In the genomic region with DNA sequence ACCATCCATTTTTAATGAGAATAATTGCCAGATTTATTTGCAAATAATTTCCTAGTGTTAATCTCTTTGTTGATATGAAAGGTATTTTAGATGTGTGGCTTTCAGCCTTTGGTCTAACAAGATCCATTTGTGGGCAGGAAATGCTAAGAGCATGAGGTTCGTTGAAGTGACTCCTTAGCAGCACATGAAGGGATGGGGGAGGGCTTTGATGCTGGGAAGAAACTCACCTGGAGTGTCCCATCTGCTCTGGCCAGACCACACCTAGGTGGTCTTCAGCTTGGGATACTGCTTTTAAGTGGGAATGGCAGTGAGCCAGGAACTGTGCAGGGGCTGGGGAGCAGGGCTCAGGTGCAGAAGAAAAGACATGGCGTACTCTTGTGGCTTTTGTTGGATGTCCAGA, we compare ENCODE assay signal across 19 cellular contexts. TPM values are rescaled to one million over a fixed set of nuclear protein-coding genes. Genes with fewer than 3 reads are reported as not detected.
DNase-seq lines count a peak whose midpoint lies in the region; ATAC-seq, FAIRE-seq and TF ChIP-seq lines count a peak whose summit lies in the region.
"Had no signal": no experiment of that assay in that cellular context is flagged by ENCODE, and none has a peak within 500 bp of the region (broad histone marks: within the 10 kb centered on the region; RNA-seq: fewer than 3 reads in every experiment).

No MANE protein-coding gene starts in this region.

- H4K8ac ChIP-seq in H1 (ENCODE audit: extremely low read depth, insufficient read depth, low read length) = no peak overlapping the region

- H2BK5ac ChIP-seq in H1 (ENCODE audit: low read depth, low read length) = peak overlapping the region; percentile 93; the same call in 1 of the 2 replicates

- no peak for DNase-seq in activated T-cell treated with anti-CD3 and anti-CD28 coated beads, Interleukin-2, amount 50 U/mL, for 24 hours
- DNase-seq in activated T-cell treated with anti-CD3 and anti-CD28 coated beads, Interleukin-2, amount 50 U/mL, for 1 hour = no peak
- peak; percentile 62 for DNase-seq in Jurkat, Clone E6-1 (ENCODE audit: low read depth, low spot score)
- DNase-seq in H1 (ENCODE audit: low read depth in 1 of 2, low spot score in 2 of 2) (no peak), neural progenitor cell (ENCODE audit: low spot score) (no peak), NCI-H1105 (lab: John Stamatoyannopoulos, UW) (no peak)
- no peak for DNase-seq in stimulated activated CD4-positive, alpha-beta T cell treated with anti-CD3 and anti-CD28 coated beads, Interleukin-2, amount 100 ng/mL, for 48 hours
- DNase-seq: COR-L47, DMS153, KBM-7, NCI-H1092, NCI-H1694 treated with DMSO at 0.1 percent for 48 hours, NCI-H446 treated with DMSO at 0.1 percent for 48 hours, NCI-H82 had no signal

- peak overlapping the region; percentile 77; the same call in 1 of the 2 replicates for H2AK5ac ChIP-seq in H1 (ENCODE audit: low read depth, low read length)

- H3K79me2 ChIP-seq in H1 (ENCODE audit: control insufficient read depth in 1 of 2, insufficient read depth in 2 of 2, low read length in 2 of 2) = peaks cover 0 to 36% of the 10 kb centered on the region in 2 experiments; a peak in 2 of 4 replicates
- H3K79me2 ChIP-seq in neural progenitor cell (ENCODE audit: low read depth) = peaks cover 37% of the 10 kb centered on the region

- no peak for TF ChIP-seq EP300 in H1 (IDR thresholded peaks at IDR 0.05; ENCODE audit: borderline replicate concordance in 1 of 2, low read depth in 2 of 2, low read length in 2 of 2)

- peak overlapping the region; percentile 58 for H3K27ac Mint-ChIP-seq in activated T-cell treated with anti-CD3 and anti-CD28 coated beads, Interleukin-2, amount 50 U/mL, for 24 hours
- H3K27ac Mint-ChIP-seq in neural progenitor cell = no peak overlapping the region

- POLR2A ChIA-PET in H1 (lab: Charles Lee; ENCODE audit: partially characterized antibody) = interaction anchor here (0.8 to 1.5 kb wide), 2 partner anchors 11 to 17 kb away, joined by 3 to 4 read pairs; no protein-coding TSS in a partner anchor

- H2BK15ac ChIP-seq in H1 (ENCODE audit: low read length) = peak overlapping the region; percentile 51; the same call in 1 of the 2 replicates

- no peak overlapping the region for H3K4me3 Mint-ChIP-seq in activated T-cell treated with anti-CD3 and anti-CD28 coated beads, Interleukin-2, amount 50 U/mL, for 24 hours
- no peak overlapping the region for H3K4me3 Mint-ChIP-seq in neural progenitor cell

- H3K9me3 Mint-ChIP-seq in activated T-cell treated with anti-CD3 and anti-CD28 coated beads, Interleukin-2, amount 50 U/mL, for 24 hours = no peaks in the 10 kb centered on the region
- no peaks in the 10 kb centered on the region for H3K9me3 Mint-ChIP-seq in neural progenitor cell

- H2AFZ ChIP-seq in H1 (ENCODE audit: low read length) = no peak overlapping the region
- no peak overlapping the region for H2AFZ ChIP-seq in neural progenitor cell (replicated peaks)

- TF ChIP-seq CTCF in H1 (IDR thresholded peaks at IDR 0.05; ENCODE audit: control extremely low read depth in 1 of 3, insufficient read depth in 1 of 3, low read depth in 1 of 3, low read length in 3 of 3) (no peak), neural progenitor cell (IDR thresholded peaks at IDR 0.05) (no peak)

- H3K4me1 ChIP-seq in H1 (replicated peaks in 1 of 4; ENCODE audit: control insufficient read depth in 3 of 4, insufficient read depth in 4 of 4, low read length in 3 of 4) = peaks cover 15 to 25% (median 19%) of the 10 kb centered on the region in 4 experiments
- peaks cover 28% of the 10 kb centered on the region for H3K4me1 ChIP-seq in neural progenitor cell

- H3K79me1 ChIP-seq in H1 (ENCODE audit: low read depth, low read length) = peaks cover 5% of the 10 kb centered on the region; the same call in 1 of the 2 replicates

- CTCF ChIA-PET in H1 (lab: Charles Lee; ENCODE audit: partially characterized antibody) = interaction anchor here (0.7 to 2.1 kb wide), 3 partner anchors 10 to 31 kb away, joined by 3 to 5 read pairs (median 3); no protein-coding TSS in a partner anchor

- H3K23ac ChIP-seq in H1 (ENCODE audit: insufficient read length) = no peak overlapping the region

- H3K27ac ChIP-seq in H1 (ENCODE audit: low read depth, low read length) (peak overlapping the region; percentile 74; the same call in 1 of the 2 replicates), neural progenitor cell (no peak overlapping the region)
- H3K27ac ChIP-seq: A549, C4-2B had no signal

- no peak for ATAC-seq in HG03095 (IDR thresholded peaks at IDR 0.05; ENCODE audit: unreplicated experiment)
- ATAC-seq: A549, Right ventricle myocardium inferior had no signal

- H3K9ac ChIP-seq in H1 (replicated peaks in 1 of 4; ENCODE audit: extremely low read depth in 1 of 4, low read depth in 3 of 4, low read length in 3 of 4) (no peak overlapping the region), neural progenitor cell (no peak overlapping the region)

- H3K36me3 ChIP-seq in H1 (ENCODE audit: control insufficient read depth in 2 of 4, insufficient read depth in 4 of 4, low read length in 3 of 4) = peaks cover 21 to 61% (median 33%) of the 10 kb centered on the region in 4 experiments
- H3K36me3 ChIP-seq in neural progenitor cell = peaks cover 18% of the 10 kb centered on the region

- no peak for TF ChIP-seq RAD21 in H1 (IDR thresholded peaks at IDR 0.05 in 1 of 2, conservative IDR thresholded peaks at IDR 0.05 in 1 of 2; ENCODE audit: low read depth in 2 of 2, low read length in 2 of 2)

- H3K4me2 ChIP-seq in H1 (ENCODE audit: insufficient read depth in 1 of 2, low read depth in 2 of 2, low read length in 2 of 2) (peak overlapping the region in 1 of 2 experiments; percentile 59; a peak in 1 of 4 replicates), neural progenitor cell (peak overlapping the region; percentile 71)
- H3K4me2 ChIP-seq: A549 had no signal

- no peak for TF ChIP-seq POLR2A in H1 (IDR thresholded peaks at IDR 0.05; ENCODE audit: control extremely low read depth in 1 of 2, low read depth in 2 of 2, low read length in 2 of 2)

- FAIRE-seq in H1 (lab: Jason Lieb, UNC) = no peak
- FAIRE-seq: A549, H54 had no signal

- peaks cover 11% of the 10 kb centered on the region for H3K4me1 Mint-ChIP-seq in activated T-cell treated with anti-CD3 and anti-CD28 coated beads, Interleukin-2, amount 50 U/mL, for 24 hours (ENCODE audit: low read depth)
- H3K4me1 Mint-ChIP-seq in neural progenitor cell = peaks cover 10% of the 10 kb centered on the region

- H3K27me3 Mint-ChIP-seq in activated T-cell treated with anti-CD3 and anti-CD28 coated beads, Interleukin-2, amount 50 U/mL, for 24 hours = no peaks in the 10 kb centered on the region
- H3K27me3 Mint-ChIP-seq in neural progenitor cell (ENCODE audit: insufficient read depth, low read depth) = peaks cover 2% of the 10 kb centered on the region

- peak overlapping the region; percentile 100 for H4K91ac ChIP-seq in H1 (replicated peaks; ENCODE audit: insufficient read length, low read length)

- H4K5ac ChIP-seq in H1 (ENCODE audit: insufficient read length, low read depth, low read length) = peak overlapping the region; percentile 7

- H3K18ac ChIP-seq in H1 (ENCODE audit: extremely low read depth, low read length) = peak overlapping the region; percentile 88

- H2BK12ac ChIP-seq in H1 (ENCODE audit: low read depth, low read length) = peak overlapping the region; percentile 95

- H3K27me3 ChIP-seq in H1 (replicated peaks in 1 of 4; ENCODE audit: control insufficient read depth in 3 of 4, extremely low read depth in 1 of 4, insufficient read depth in 3 of 4, low read length in 3 of 4) (no peaks in the 10 kb centered on the region), neural progenitor cell (no peaks in the 10 kb centered on the region)

- no peak overlapping the region for H3K4ac ChIP-seq in H1 (replicated peaks; ENCODE audit: insufficient read length, low read depth, low read length)

- no peak overlapping the region for H3K4me3 ChIP-seq in Jurkat, Clone E6-1 (ENCODE audit: low read length)
- H3K4me3 ChIP-seq in H1 (ENCODE audit: extremely low read depth in 1 of 4, insufficient read depth in 2 of 4, low read depth in 3 of 4, low read length in 4 of 4) = peak overlapping the region in 1 of 4 experiments; percentile 38; a peak in 1 of 8 replicates
- no peak overlapping the region for H3K4me3 ChIP-seq in neural progenitor cell
- H3K4me3 ChIP-seq: A549 had no signal

- H3K9me3 ChIP-seq in H1 (ENCODE audit: insufficient read depth in 2 of 2, low read depth in 1 of 2, low read length in 1 of 2) (no peaks in the 10 kb centered on the region), neural progenitor cell (ENCODE audit: low read depth) (no peaks in the 10 kb centered on the region)
- H3K9me3 ChIP-seq: A549 had no signal

- H3F3A ChIP-seq in neural progenitor cell (ENCODE audit: low read depth) = peaks cover 52% of the 10 kb centered on the region

- peaks cover 96% of the 10 kb centered on the region for H3K36me3 Mint-ChIP-seq in activated T-cell treated with anti-CD3 and anti-CD28 coated beads, Interleukin-2, amount 50 U/mL, for 24 hours (ENCODE audit: low read depth)
- H3K36me3 Mint-ChIP-seq in neural progenitor cell = peaks cover 36% of the 10 kb centered on the region

- peak overlapping the region; percentile 84 for H2BK20ac ChIP-seq in H1 (ENCODE audit: low read length)

- H3K14ac ChIP-seq in H1 (ENCODE audit: insufficient read length) = no peak overlapping the region

- H4K20me1 ChIP-seq in H1 (replicated peaks in 1 of 2; ENCODE audit: control insufficient read depth in 1 of 2, insufficient read depth in 2 of 2, low read length in 2 of 2) (no peaks in the 10 kb centered on the region), neural progenitor cell (ENCODE audit: low read depth) (peaks cover 6% of the 10 kb centered on the region)

- 66% methylated on average over 2 of the region's 2 CpGs; no CpG with 5 or more reads in 1 of the 2 experiments for WGBS in H1 (ENCODE audit: extremely low coverage in 1 of 2, insufficient coverage in 1 of 2, insufficient read length in 1 of 2, insufficient replicate concordance in 2 of 2, low coverage in 1 of 2, low lambda C conversion rate in 2 of 2, missing lambda C conversion rate in 1 of 2), 2 experiments

- no peak overlapping the region for H3K56ac ChIP-seq in H1 (replicated peaks; ENCODE audit: insufficient read length, low read depth, low read length)

- 0 out of 2 replicates have a peak, but pooled peaks cover 1% of the 10 kb centered on the region for H3K23me2 ChIP-seq in H1 (ENCODE audit: low read depth, low read length)

- H2BK120ac ChIP-seq in H1 (replicated peaks; ENCODE audit: low read depth, low read length) = peak overlapping the region; percentile 98

RNA-seq across cellular contexts. Expression of gene SFSWAP, which starts 13.6 kb away (rescaled TPM):
- 45.8 TPM for polyA plus RNA-seq in Jurkat, Clone E6-1 (2012; ENCODE audit: insufficient read depth, insufficient read length)
- total RNA-seq in H1 (2021; fragmentation: NEBNext Ultra II Directional; extraction: Animal tissue kit (Norgen Biotek cat#: 25700)) = 48.3 and 49.5 TPM in 2 replicates
- polyA plus RNA-seq in H1 (2011; rRNA removed) = 36.5 and 64.4 TPM in 2 replicates
- 25.1 TPM for polyA plus RNA-seq in H1 (2011; cell fraction: cytosol; rRNA removed)
- polyA plus RNA-seq in H1 (2011; cell fraction: nucleus; rRNA removed) = 154 TPM
- polyA plus RNA-seq in H1 (2012, experiment 1 of 2) = 35.4 to 37.3 TPM (median 36.3 TPM) in 4 replicates
- 13.3 TPM for polyA plus RNA-seq in H1 (2012, experiment 2 of 2)
- polyA plus RNA-seq in H1 (2013, experiment 1 of 2) = 51.5 TPM
- 47.2 TPM for polyA plus RNA-seq in H1 (2013, experiment 2 of 2)
- 18.9 and 20.6 TPM in 2 replicates for polyA minus RNA-seq in H1 (2011; rRNA and poly(A)+ RNA removed)
- 20.5 TPM for polyA minus RNA-seq in H1 (2011; cell fraction: cytosol; rRNA and poly(A)+ RNA removed)
- polyA minus RNA-seq in H1 (2011; cell fraction: nucleus; rRNA and poly(A)+ RNA removed) = 37.8 TPM
- 37.0 and 42.3 TPM in 2 replicates for total RNA-seq in neural progenitor cell (ENCODE audit: low replicate concordance)
